ENCODE assay signal across 8 cellular contexts in genomic region chr4:184097240-184097619, GRCh38.
DNase-seq lines count a peak whose midpoint lies in the region; ATAC-seq and TF ChIP-seq lines count a peak whose summit lies in the region.

No MANE protein-coding gene starts in this region.

- H3K27ac ChIP-seq in dorsolateral prefrontal cortex: peak overlapping the region in 40 of 59 donors; percentile 4 to 89 (median 48)
- H3K27ac ChIP-seq in tibial artery: no peak overlapping the region

- peak overlapping the region in 56 of 59 donors; percentile 10 to 58 (median 40) for H3K4me3 ChIP-seq in dorsolateral prefrontal cortex
- peak overlapping the region; percentile 23 to 38 for H3K4me3 ChIP-seq in tibial artery

- H3K27me3 ChIP-seq in dorsolateral prefrontal cortex (no peaks in the 10 kb centered on the region), tibial artery (no peaks in the 10 kb centered on the region)

- no peaks in the 10 kb centered on the region for H3K9me3 ChIP-seq in tibial artery

- ATAC-seq in GM18511 (IDR thresholded peaks at IDR 0.05; ENCODE audit: unreplicated experiment): peak; percentile 81
- ATAC-seq in HG03521 (IDR thresholded peaks at IDR 0.05; ENCODE audit: unreplicated experiment): peak; percentile 89
- ATAC-seq in HG03432 (IDR thresholded peaks at IDR 0.05; ENCODE audit: unreplicated experiment): no peak
- no peak for ATAC-seq in HG03469 (IDR thresholded peaks at IDR 0.05; ENCODE audit: unreplicated experiment)

- no peaks in the 10 kb centered on the region for H3K4me1 ChIP-seq in tibial artery

- DNase-seq in dorsolateral prefrontal cortex (peak in 9 of 10 donors; percentile 42 to 77 (median 71)), mucosa of gallbladder (ENCODE audit: low spot score) (peak; percentile 29), tibial artery (peak in 1 of 2 donors; percentile 31), COLO668 (lab: John Stamatoyannopoulos, UW; ENCODE audit: unreplicated experiment) (no peak)

- intact Hi-C loops in dorsolateral prefrontal cortex (cut with DNase I): loop anchor here in 1 of 2 donors (5.0 to 10.0 kb wide), 2 partner anchors 112 to 190 kb away; partner anchors contain the start of gene STOX2
- intact Hi-C loops in tibial artery (cut with DNase I; ENCODE audit: low total_unique reads): loop anchor here (10.0 kb wide), 1 partner anchor 262 kb away; no protein-coding TSS in a partner anchor

- TF ChIP-seq CTCF in dorsolateral prefrontal cortex (IDR thresholded peaks at IDR 0.05 in 54 of 56, conservative IDR thresholded peaks at IDR 0.05 in 2 of 56; ENCODE audit: low read depth in 1 of 56, partially characterized antibody in 56 of 56): peak in 55 of 56 donors; percentile 9 to 62 (median 47)
- TF ChIP-seq CTCF in tibial artery (IDR thresholded peaks at IDR 0.05): peak in 1 of 2 experiments; percentile 8

- H3K36me3 ChIP-seq in tibial artery: no peaks in the 10 kb centered on the region

Comparison
In these comparisons a context has a peak if more than half of its experiments do, and no peak if none do; other contexts are left out.
1. ATAC-seq: peak in GM18511 (single experiment) and HG03521 (single experiment); none in HG03432 (single experiment) and HG03469 (single experiment).
2. H3K27ac ChIP-seq: peak in dorsolateral prefrontal cortex (40 of 59); none in tibial artery (0 of 2).